Comparison of ENCODE assay signal across 8 cellular contexts in the genomic region with DNA sequence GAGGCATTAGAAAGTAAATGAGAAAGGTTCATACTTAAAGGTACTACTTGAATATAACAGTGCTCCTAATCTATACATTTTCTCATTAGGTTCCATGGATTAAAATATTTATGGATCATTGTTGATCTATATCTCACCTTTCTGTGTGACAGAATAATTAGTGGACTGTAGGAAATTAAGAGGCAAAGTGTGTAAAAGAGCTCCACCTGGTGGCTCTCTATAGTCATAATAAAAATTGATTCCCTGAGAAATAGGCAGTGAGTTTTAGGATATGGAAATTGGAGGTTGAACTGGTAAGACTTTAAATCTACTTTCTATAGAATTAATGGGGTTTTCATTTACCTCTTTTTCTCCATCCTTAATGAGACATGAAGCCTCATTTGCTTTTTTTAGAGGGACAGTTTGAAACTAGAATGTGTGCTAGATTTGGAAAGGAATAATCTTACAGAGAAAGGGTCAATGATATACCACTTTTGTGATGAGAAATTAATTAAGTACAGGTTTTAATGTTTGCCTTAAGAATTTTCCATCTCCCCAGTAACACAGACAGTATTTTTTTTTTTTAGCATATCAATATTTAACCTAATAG. TPM values are rescaled to one million over a fixed set of nuclear protein-coding genes. Genes with fewer than 3 reads are reported as not detected.
A peak's percentile ranks its signal among the peaks of the same experiment; 100 is the strongest.
DNase-seq lines count a peak whose midpoint lies in the region; ATAC-seq, FAIRE-seq and TF ChIP-seq lines count a peak whose summit lies in the region.

No MANE protein-coding gene starts in this region.

- peak; percentile 83 for ATAC-seq in GM21390 (IDR thresholded peaks at IDR 0.05; ENCODE audit: unreplicated experiment)

- TF ChIP-seq CTCF in choroid plexus epithelial cell (conservative IDR thresholded peaks at IDR 0.05; ENCODE audit: low read depth, low read length) (peak; percentile 61), neural progenitor cell (IDR thresholded peaks at IDR 0.05) (peak; percentile 80)

- peaks cover 45% of the 10 kb centered on the region for H3K36me3 ChIP-seq in neural progenitor cell

- H3K79me2 ChIP-seq in neural progenitor cell (ENCODE audit: low read depth): peaks cover 9% of the 10 kb centered on the region

- no peaks in the 10 kb centered on the region for H3K4me1 ChIP-seq in neural progenitor cell

- H3K4me2 ChIP-seq in neural progenitor cell: no peak overlapping the region

- peaks cover 25% of the 10 kb centered on the region for H3F3A ChIP-seq in neural progenitor cell (ENCODE audit: low read depth)

- peaks cover 20% of the 10 kb centered on the region for H4K20me1 ChIP-seq in neural progenitor cell (ENCODE audit: low read depth)

- no peak overlapping the region for H3K9ac ChIP-seq in neural progenitor cell

- peaks cover 29% of the 10 kb centered on the region for H3K36me3 Mint-ChIP-seq in neural progenitor cell

- H3K27ac Mint-ChIP-seq in neural progenitor cell: no peak overlapping the region

- H3K4me3 ChIP-seq in choroid plexus epithelial cell (ENCODE audit: low read depth, low read length) (no peak overlapping the region), neural progenitor cell (no peak overlapping the region)

- DNase-seq in NCI-H1092 treated with DMSO at 0.1 percent for 48 hours (lab: John Stamatoyannopoulos, UW): peak; percentile 47
- DNase-seq in NCI-H1092 (lab: John Stamatoyannopoulos, UW): no peak
- DNase-seq in NCI-H345 treated with DMSO at 0.1 percent for 48 hours (lab: John Stamatoyannopoulos, UW; ENCODE audit: unreplicated experiment): peak; percentile 45
- DNase-seq in choroid plexus epithelial cell (ENCODE audit: low read depth): peak; percentile 49
- peak; percentile 38 for DNase-seq in neural progenitor cell (ENCODE audit: low spot score)
- no peak for DNase-seq in activated CD4-positive, alpha-beta T cell treated with anti-CD3 and anti-CD28 coated beads for 48 hours
- DNase-seq in urothelium cell line (ENCODE audit: low spot score): no peak

- no peaks in the 10 kb centered on the region for H3K27me3 ChIP-seq in neural progenitor cell

- H3K9me3 Mint-ChIP-seq in neural progenitor cell: no peaks in the 10 kb centered on the region

- no peak overlapping the region for H3K4me3 Mint-ChIP-seq in neural progenitor cell

- H3K27me3 Mint-ChIP-seq in neural progenitor cell (ENCODE audit: insufficient read depth, low read depth): no peaks in the 10 kb centered on the region

- H3K4me1 Mint-ChIP-seq in neural progenitor cell: no peaks in the 10 kb centered on the region

- FAIRE-seq in urothelium cell line (lab: Jason Lieb, UNC): no peak

- no peaks in the 10 kb centered on the region for H3K9me3 ChIP-seq in neural progenitor cell (ENCODE audit: low read depth)

- no peak overlapping the region for H2AFZ ChIP-seq in neural progenitor cell (replicated peaks)

- H3K27ac ChIP-seq in neural progenitor cell: no peak overlapping the region

RNA-seq across cellular contexts. Expression of a gene that starts 11.8 kb away (rescaled TPM):
- 64.6 and 91.2 TPM in 2 replicates for total RNA-seq in neural progenitor cell (ENCODE audit: low replicate concordance)

RNA-seq across cellular contexts. Expression of a gene that starts 17.2 kb away (rescaled TPM):
- 180 and 303 TPM in 2 replicates for total RNA-seq in neural progenitor cell (ENCODE audit: low replicate concordance)

Comparison
In these comparisons a context has a peak if more than half of its experiments do, and no peak if none do; other contexts are left out.
1. DNase-seq: peak in NCI-H1092 treated with DMSO at 0.1 percent for 48 hours (single experiment), NCI-H345 treated with DMSO at 0.1 percent for 48 hours (single experiment), choroid plexus epithelial cell (single experiment) and neural progenitor cell (single experiment); none in NCI-H1092 (single experiment), activated CD4-positive, alpha-beta T cell treated with anti-CD3 and anti-CD28 coated beads for 48 hours (single experiment) and urothelium cell line (single experiment).